In the genomic region with DNA sequence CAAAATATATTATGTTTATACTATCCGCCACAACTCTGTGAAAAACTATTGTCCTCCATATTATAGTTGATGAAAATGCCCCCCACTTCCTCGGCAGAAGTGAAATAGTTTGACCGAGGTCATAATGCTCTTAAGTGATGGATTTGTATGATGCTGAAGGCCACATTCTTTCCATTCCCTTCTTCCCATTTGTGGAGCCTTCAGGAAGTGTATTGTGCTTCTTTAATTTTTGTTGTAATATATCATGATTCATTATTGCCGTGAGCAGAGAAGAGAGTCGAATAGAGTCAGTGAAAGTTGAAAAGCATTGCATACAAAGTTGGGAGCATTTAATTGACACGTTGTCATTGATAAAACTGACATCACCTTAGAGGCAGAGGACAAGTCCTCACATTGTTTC, we compare ENCODE assay signal across 17 cellular contexts.
DNase-seq lines count a peak whose midpoint lies in the region; TF ChIP-seq lines count a peak whose summit lies in the region.
"Had no signal": no experiment of that assay in that cellular context is flagged by ENCODE, and none has a peak within 500 bp of the region (broad histone marks: within the 10 kb centered on the region; RNA-seq: fewer than 3 reads in every experiment).

No MANE protein-coding gene starts in this region.

- peaks cover 44% of the 10 kb centered on the region for H3K9me3 Mint-ChIP-seq in mesothelial cell of epicardium
- H3K9me3 Mint-ChIP-seq: CD4-positive, alpha-beta T cell had no signal

- H3K4me1 Mint-ChIP-seq in mesothelial cell of epicardium: peaks cover 21% of the 10 kb centered on the region
- H3K4me1 Mint-ChIP-seq: H9 had no signal

- H3K79me2 ChIP-seq in SK-N-SH (ENCODE audit: insufficient read depth) (peaks cover 71% of the 10 kb centered on the region), Karpas-422 (ENCODE audit: low read length) (no peaks in the 10 kb centered on the region)

- no peak overlapping the region for H3K4me3 Mint-ChIP-seq in mesothelial cell of epicardium
- H3K4me3 Mint-ChIP-seq: B cell; CD4-positive, alpha-beta T cell; H9 had no signal

- TF ChIP-seq CTCF in SK-N-SH (IDR thresholded peaks at IDR 0.05): no peak
- TF ChIP-seq CTCF in esophagus muscularis mucosa (IDR thresholded peaks at IDR 0.05): no peak
- no peak for TF ChIP-seq CTCF in mesothelial cell of epicardium (IDR thresholded peaks at IDR 0.05; ENCODE audit: unreplicated experiment)

- H3K4me3 ChIP-seq in SK-N-SH (ENCODE audit: low read depth in 2 of 2, low read length in 1 of 2): no peak overlapping the region
- H3K4me3 ChIP-seq in esophagus muscularis mucosa: no peak overlapping the region
- H3K4me3 ChIP-seq in Karpas-422 (ENCODE audit: low read length): no peak overlapping the region

- H3K9ac ChIP-seq in SK-N-SH (no peak overlapping the region), Karpas-422 (ENCODE audit: low read length) (no peak overlapping the region)

- H3K27me3 ChIP-seq in SK-N-SH (ENCODE audit: insufficient read depth) (no peaks in the 10 kb centered on the region), esophagus muscularis mucosa (no peaks in the 10 kb centered on the region), Karpas-422 (ENCODE audit: low read length) (no peaks in the 10 kb centered on the region)

- TF ChIP-seq RAD21 in SK-N-SH (IDR thresholded peaks at IDR 0.05; ENCODE audit: low read length): no peak

- CTCF ChIA-PET in SK-N-SH (lab: Yijun Ruan, JAX): interaction anchor here (1.5 kb wide), 1 partner anchor 1110 kb away, joined by 3 read pairs; no protein-coding TSS in a partner anchor

- TF ChIP-seq POLR2A in esophagus muscularis mucosa (IDR thresholded peaks at IDR 0.05; ENCODE audit: low read depth): no peak

- intact Hi-C loops in esophagus muscularis mucosa (cut with DNase I): no loop called here

- peaks cover 15% of the 10 kb centered on the region for H3F3A ChIP-seq in SK-N-SH (replicated peaks; ENCODE audit: insufficient read depth)

- H4K20me1 ChIP-seq in SK-N-SH (ENCODE audit: insufficient read depth) (no peaks in the 10 kb centered on the region), Karpas-422 (ENCODE audit: insufficient read depth, low read depth, low read length) (no peaks in the 10 kb centered on the region)

- peaks cover 20% of the 10 kb centered on the region for H3K36me3 Mint-ChIP-seq in mesothelial cell of epicardium

- POLR2A ChIA-PET in SK-N-SH (lab: Yijun Ruan, JAX): no interaction called here

- H3K27me3 Mint-ChIP-seq in mesothelial cell of epicardium (ENCODE audit: low read depth): no peaks in the 10 kb centered on the region
- H3K27me3 Mint-ChIP-seq: B cell; CD4-positive, alpha-beta T cell; IgD-negative memory B cell had no signal

- peak overlapping the region; percentile 71 for H3K27ac Mint-ChIP-seq in mesothelial cell of epicardium
- H3K27ac Mint-ChIP-seq: B cell; CD4-positive, alpha-beta T cell; H9; IgD-negative memory B cell had no signal

- DNase-seq in SK-N-SH: no peak
- no peak for DNase-seq in esophagus muscularis mucosa (ENCODE audit: extremely low spot score)
- DNase-seq in mesothelial cell of epicardium (ENCODE audit: low spot score in 2 of 2, unreplicated experiment in 2 of 2): no peak
- no peak for DNase-seq in AML-193 (lab: John Stamatoyannopoulos, UW)
- no peak for DNase-seq in COR-L47 (lab: John Stamatoyannopoulos, UW)
- no peak for DNase-seq in Karpas-422
- no peak for DNase-seq in occipital lobe (lab: John Stamatoyannopoulos, UW)
- DNase-seq: ACHN; C1 segment of cervical spinal cord; CD4-positive, alpha-beta T cell; DMS153; DMS79 treated with DMSO at 0.1 percent for 48 hours; GDM1; GOT3; H9 had no signal

- peak overlapping the region; percentile 11 to 74; a peak in 3 of 4 replicates for H3K27ac ChIP-seq in SK-N-SH (ENCODE audit: low read depth in 2 of 2, low read length in 1 of 2)
- H3K27ac ChIP-seq in esophagus muscularis mucosa (replicated peaks in 1 of 4): peak overlapping the region; percentile 30 to 67 (median 52)
- H3K27ac ChIP-seq in Karpas-422 (ENCODE audit: low read length): no peak overlapping the region

- H2AFZ ChIP-seq in SK-N-SH (ENCODE audit: low read depth) (no peak overlapping the region), Karpas-422 (ENCODE audit: low read length) (no peak overlapping the region)

- H3K9me2 ChIP-seq in SK-N-SH (no peaks in the 10 kb centered on the region), Karpas-422 (replicated peaks; ENCODE audit: insufficient read depth, low read length) (no peaks in the 10 kb centered on the region)

- no peak overlapping the region for H3K4me2 ChIP-seq in SK-N-SH
- no peak overlapping the region for H3K4me2 ChIP-seq in Karpas-422 (ENCODE audit: low read depth, low read length, poor library complexity, severe bottlenecking)

- TF ChIP-seq EP300 in SK-N-SH (IDR thresholded peaks at IDR 0.05; ENCODE audit: borderline replicate concordance in 1 of 2, low read depth in 1 of 2, low read length in 1 of 2) (peak in 1 of 2 experiments; percentile 11; a peak in 1 of 4 replicates), esophagus muscularis mucosa (IDR thresholded peaks at IDR 0.05) (no peak)

- H3K9me3 ChIP-seq in SK-N-SH (peaks cover 12% of the 10 kb centered on the region), esophagus muscularis mucosa (peaks cover 0 to 9% (median 3%) of the 10 kb centered on the region in 4 donors), Karpas-422 (ENCODE audit: low read length) (no peaks in the 10 kb centered on the region)

- 68% methylated on average over 6 of the region's 6 CpGs for WGBS in SK-N-SH (ENCODE audit: low lambda C conversion rate)
- 58% methylated on average over 6 of the region's 6 CpGs for WGBS in esophagus muscularis mucosa

- H3K36me3 ChIP-seq in SK-N-SH (replicated peaks in 1 of 2; ENCODE audit: control insufficient read depth in 1 of 2, insufficient read depth in 2 of 2, low read length in 1 of 2): peaks cover 6 to 48% of the 10 kb centered on the region in 2 experiments
- H3K36me3 ChIP-seq in esophagus muscularis mucosa: no peaks in the 10 kb centered on the region
- no peaks in the 10 kb centered on the region for H3K36me3 ChIP-seq in Karpas-422 (ENCODE audit: insufficient read depth, low read length)

- H3K4me1 ChIP-seq in SK-N-SH (ENCODE audit: control insufficient read depth in 1 of 2, insufficient read depth in 2 of 2, low read depth in 1 of 2, low read length in 1 of 2) (peaks cover 0 to 8% of the 10 kb centered on the region in 2 experiments; a peak in 2 of 4 replicates), esophagus muscularis mucosa (peaks cover 0 to 26% (median 17%) of the 10 kb centered on the region in 4 donors), Karpas-422 (ENCODE audit: low read length) (no peaks in the 10 kb centered on the region)

TF ChIP-seq in SK-N-SH, 30 proteins besides CTCF, POLR2A, EP300 and RAD21:
- TF ChIP-seq, protein P1, sequence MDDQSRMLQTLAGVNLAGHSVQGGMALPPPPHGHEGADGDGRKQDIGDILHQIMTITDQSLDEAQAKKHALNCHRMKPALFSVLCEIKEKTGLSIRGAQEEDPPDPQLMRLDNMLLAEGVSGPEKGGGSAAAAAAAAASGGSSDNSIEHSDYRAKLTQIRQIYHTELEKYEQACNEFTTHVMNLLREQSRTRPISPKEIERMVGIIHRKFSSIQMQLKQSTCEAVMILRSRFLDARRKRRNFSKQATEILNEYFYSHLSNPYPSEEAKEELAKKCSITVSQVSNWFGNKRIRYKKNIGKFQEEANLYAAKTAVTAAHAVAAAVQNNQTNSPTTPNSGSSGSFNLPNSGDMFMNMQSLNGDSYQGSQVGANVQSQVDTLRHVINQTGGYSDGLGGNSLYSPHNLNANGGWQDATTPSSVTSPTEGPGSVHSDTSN (IDR thresholded peaks at IDR 0.05): peak; percentile 62
- TF ChIP-seq RCOR1 (IDR thresholded peaks at IDR 0.05; ENCODE audit: low read length) (no peak), RXRA (IDR thresholded peaks at IDR 0.05; ENCODE audit: borderline replicate concordance, low read depth) (peak; percentile 61; the same call in 1 of the 2 replicates)
